8 cellular contexts compared by ENCODE assay signal in the genomic region with DNA sequence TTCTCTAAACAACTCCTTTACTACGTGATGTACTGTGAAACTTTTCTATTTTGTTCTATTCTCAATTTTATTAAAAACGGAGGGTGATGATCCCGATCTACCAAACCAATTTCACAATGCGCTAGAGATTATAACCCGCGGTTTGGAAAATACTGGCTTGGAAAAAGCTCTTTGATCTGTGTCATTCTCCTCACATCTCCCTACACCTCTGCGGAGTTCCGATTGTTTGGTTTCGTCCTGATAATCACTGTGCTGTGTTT. TPM values are rescaled to one million over a fixed set of nuclear protein-coding genes. Genes with fewer than 3 reads are reported as not detected.
DNase-seq lines count a peak whose midpoint lies in the region; ATAC-seq and TF ChIP-seq lines count a peak whose summit lies in the region.

No MANE protein-coding gene starts in this region.

- DNase-seq in HAP-1 (ENCODE audit: low spot score in 2 of 2) (no peak), astrocyte of the cerebellum (ENCODE audit: low read depth) (no peak), kidney epithelial cell (ENCODE audit: low read depth) (no peak), suprapubic skin (ENCODE audit: low spot score in 2 of 2) (no peak), T-helper 9 cell (no peak), WTC11 (ENCODE audit: low spot score) (no peak), SKM-1 treated with dmso at 0.1 percent for 144 hours (lab: John Stamatoyannopoulos, UW; ENCODE audit: unreplicated experiment) (no peak)

- TF ChIP-seq CTCF in astrocyte of the cerebellum (IDR thresholded peaks at IDR 0.05; ENCODE audit: low read depth, low read length, missing control alignments) (no peak), kidney epithelial cell (IDR thresholded peaks at IDR 0.05; ENCODE audit: insufficient read depth, low read length, poor library complexity, severe bottlenecking) (no peak), suprapubic skin (IDR thresholded peaks at IDR 0.05) (no peak), WTC11 (IDR thresholded peaks at IDR 0.05) (no peak)

- peaks cover 23% of the 10 kb centered on the region for H3K4me1 ChIP-seq in HAP-1
- H3K4me1 ChIP-seq in suprapubic skin: peaks cover 42% of the 10 kb centered on the region

- no peak for TF ChIP-seq POLR2A in suprapubic skin (IDR thresholded peaks at IDR 0.05)

- H3K9me3 ChIP-seq in HAP-1 (no peaks in the 10 kb centered on the region), suprapubic skin (no peaks in the 10 kb centered on the region)

- WGBS in suprapubic skin: 3% methylated on average over 9 of the region's 9 CpGs

- H3K27me3 ChIP-seq in HAP-1 (ENCODE audit: low read depth) (peaks cover under 1% of the 10 kb centered on the region; the same call in 1 of the 2 replicates), kidney epithelial cell (ENCODE audit: control insufficient read depth, insufficient read depth, low read length) (no peaks in the 10 kb centered on the region), suprapubic skin (no peaks in the 10 kb centered on the region)

- no peaks in the 10 kb centered on the region for H3K9me3 Mint-ChIP-seq in WTC11

- POLR2A ChIA-PET in WTC11 (lab: Charles Lee): interaction anchor here (0.6 kb wide), 1 partner anchor 98 kb away, joined by 3 read pairs; no protein-coding TSS in a partner anchor

- in situ Hi-C loops in HAP-1 (cut with MboI; ENCODE audit: low sequenced_read_pairs) (no loop called here), astrocyte of the cerebellum (cut with HindIII; ENCODE audit: low sequenced_read_pairs) (no loop called here)

- H3K4me3 Mint-ChIP-seq in WTC11: no peak overlapping the region

- no peak for TF ChIP-seq EP300 in suprapubic skin (IDR thresholded peaks at IDR 0.05)

- ATAC-seq in HG02852 (IDR thresholded peaks at IDR 0.05; ENCODE audit: unreplicated experiment): no peak
- ATAC-seq in WTC11: no peak

- peak overlapping the region; percentile 98 for H3K27ac ChIP-seq in suprapubic skin

- H3K36me3 Mint-ChIP-seq in WTC11: no peaks in the 10 kb centered on the region

- peaks cover 11% of the 10 kb centered on the region for H3K27me3 Mint-ChIP-seq in WTC11 (ENCODE audit: low read depth)

- H3K36me3 ChIP-seq in HAP-1 (replicated peaks): no peaks in the 10 kb centered on the region
- H3K36me3 ChIP-seq in kidney epithelial cell (ENCODE audit: control insufficient read depth, insufficient read depth, low read length): no peaks in the 10 kb centered on the region
- H3K36me3 ChIP-seq in suprapubic skin: no peaks in the 10 kb centered on the region

- CTCF ChIA-PET in WTC11 (lab: Charles Lee): interaction anchor here (0.6 to 1.7 kb wide), 3 partner anchors 21 to 83 kb away, joined by 3 to 4 read pairs (median 3); no protein-coding TSS in a partner anchor

- H3K4me3 ChIP-seq in HAP-1 (peak overlapping the region; percentile 92), astrocyte of the cerebellum (ENCODE audit: low read depth, low read length) (peak overlapping the region; percentile 75), kidney epithelial cell (ENCODE audit: low read depth, low read length) (peak overlapping the region; percentile 41), suprapubic skin (peak overlapping the region; percentile 98)

- no peak overlapping the region for H3K27ac Mint-ChIP-seq in WTC11

- H3K4me1 Mint-ChIP-seq in WTC11: peaks cover 20% of the 10 kb centered on the region

TF ChIP-seq in WTC11, 78 proteins besides CTCF, POLR2A, EP300 and RAD21:
- no peak for TF ChIP-seq ELF4 (CRISPR knock-in tag; IDR thresholded peaks at IDR 0.05; ENCODE audit: low read depth)
- no peak for TF ChIP-seq ZNF232 (CRISPR knock-in tag; IDR thresholded peaks at IDR 0.05)
- no peak for TF ChIP-seq NFATC4 (CRISPR knock-in tag; IDR thresholded peaks at IDR 0.05)
- no peak for TF ChIP-seq ESRRA (CRISPR knock-in tag; IDR thresholded peaks at IDR 0.05; ENCODE audit: borderline replicate concordance)
- no peak for TF ChIP-seq TP53 (CRISPR knock-in tag; IDR thresholded peaks at IDR 0.05)
- no peak for TF ChIP-seq ZNF416 (CRISPR knock-in tag; IDR thresholded peaks at IDR 0.05)
- no peak for TF ChIP-seq MYBL2 (CRISPR knock-in tag; IDR thresholded peaks at IDR 0.05)
- no peak for TF ChIP-seq PREB (CRISPR knock-in tag; IDR thresholded peaks at IDR 0.05; ENCODE audit: borderline replicate concordance)
- TF ChIP-seq ZNF423 (CRISPR knock-in tag; IDR thresholded peaks at IDR 0.05): no peak
- TF ChIP-seq ZNF671 (CRISPR knock-in tag; IDR thresholded peaks at IDR 0.05): no peak
- TF ChIP-seq GRHL2 (CRISPR knock-in tag; IDR thresholded peaks at IDR 0.05; ENCODE audit: insufficient replicate concordance, severe bottlenecking): no peak
- TF ChIP-seq NR1H2 (CRISPR knock-in tag; IDR thresholded peaks at IDR 0.05): no peak
- no peak for TF ChIP-seq SOX15 (CRISPR knock-in tag; IDR thresholded peaks at IDR 0.05)

RNA-seq across cellular contexts. Expression of gene ABCD3, which starts 0.6 kb away (rescaled TPM):
- 21.4 and 25.8 TPM in 2 replicates for total RNA-seq in kidney epithelial cell
- 10 to 100 TPM; 27.6 to 46.5 (median 39.8) TPM for total RNA-seq in suprapubic skin
- 22.3 to 27.2 TPM (median 23.5 TPM) in 3 replicates for total RNA-seq in WTC11 (2021)

Comparison
In these comparisons a context has a peak if more than half of its experiments do, and no peak if none do; other contexts are left out.
1. H3K4me3 ChIP-seq: peak in every context shown above with its lines; median percentile 98 in suprapubic skin; 92 in HAP-1; 75 in astrocyte of the cerebellum; 41 in kidney epithelial cell.